In the genomic region with DNA sequence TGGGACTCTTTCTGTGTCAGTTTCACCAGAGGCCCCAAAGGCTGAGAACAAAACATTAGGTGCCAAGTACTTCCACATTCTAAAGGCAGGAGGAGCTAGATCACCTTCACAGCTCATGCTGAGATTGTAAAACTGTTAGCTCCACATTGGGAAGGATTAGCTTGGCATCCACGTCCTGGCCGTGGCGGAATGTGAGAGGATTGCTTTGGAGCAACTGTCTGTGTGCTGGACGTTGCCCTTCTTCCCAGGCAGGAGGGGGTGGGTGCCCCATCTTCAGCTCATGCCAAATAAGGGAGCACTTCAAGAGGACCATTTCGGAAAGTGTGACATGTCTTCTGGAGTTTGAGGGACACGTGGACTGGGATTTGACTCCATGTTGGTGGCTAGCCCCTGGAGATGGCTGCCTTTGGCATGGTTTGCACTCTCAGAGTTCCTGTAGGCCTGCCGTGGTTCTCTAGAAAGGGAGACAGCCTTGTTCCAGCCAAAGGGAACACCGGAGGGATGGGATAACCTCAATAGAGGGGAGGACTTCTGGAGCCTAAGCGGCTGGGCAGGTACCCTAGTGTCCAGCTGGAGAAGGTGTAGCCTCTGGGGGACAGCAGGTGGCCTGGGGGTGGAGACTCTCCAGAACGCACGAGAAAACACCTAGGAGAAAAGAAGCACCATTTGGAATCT, we compare ENCODE assay signal across 11 cellular contexts. TPM values are rescaled to one million over a fixed set of nuclear protein-coding genes. Genes with fewer than 3 reads are reported as not detected.
DNase-seq lines count a peak whose midpoint lies in the region; ATAC-seq and TF ChIP-seq lines count a peak whose summit lies in the region.
"Had no signal": no experiment of that assay in that cellular context is flagged by ENCODE, and none has a peak within 500 bp of the region (broad histone marks: within the 10 kb centered on the region; RNA-seq: fewer than 3 reads in every experiment).

No MANE protein-coding gene starts in this region.

- peak; percentile 51 for DNase-seq in MCF 10A (ENCODE audit: unreplicated experiment)
- no peak for DNase-seq in breast epithelium (ENCODE audit: low spot score in 2 of 2)
- DNase-seq in fibroblast of peridontal ligament (ENCODE audit: extremely low read depth) = peak; percentile 27
- DNase-seq in T-helper 1 cell = no peak
- no peak for DNase-seq in mesothelial cell of epicardium (ENCODE audit: low spot score in 2 of 2, unreplicated experiment in 2 of 2)
- DNase-seq: CD4-positive, CD25-positive, alpha-beta regulatory T cell; NCI-H2029 treated with DMSO at 0.1 percent for 48 hours had no signal

- H2AFZ ChIP-seq in OCI-LY3 (ENCODE audit: low read depth, low read length) = no peak overlapping the region

- H3K27me3 Mint-ChIP-seq in MCF 10A (ENCODE audit: insufficient read depth, unreplicated experiment) = no peaks in the 10 kb centered on the region
- no peaks in the 10 kb centered on the region for H3K27me3 Mint-ChIP-seq in mesothelial cell of epicardium (ENCODE audit: low read depth)

- H3K4me1 Mint-ChIP-seq in MCF 10A (ENCODE audit: insufficient read depth, unreplicated experiment) (no peaks in the 10 kb centered on the region), mesothelial cell of epicardium (no peaks in the 10 kb centered on the region)
- H3K4me1 Mint-ChIP-seq: CD4-positive, CD25-positive, alpha-beta regulatory T cell had no signal

- H3K4me1 ChIP-seq in breast epithelium (no peaks in the 10 kb centered on the region), OCI-LY3 (ENCODE audit: low read length) (no peaks in the 10 kb centered on the region)
- H3K4me1 ChIP-seq: vagina had no signal

- H3K4me3 ChIP-seq in breast epithelium = no peak overlapping the region
- no peak overlapping the region for H3K4me3 ChIP-seq in OCI-LY3 (ENCODE audit: low read length)
- H3K4me3 ChIP-seq: vagina had no signal

- H3K27ac Mint-ChIP-seq in MCF 10A (ENCODE audit: low read depth, unreplicated experiment) = no peak overlapping the region
- no peak overlapping the region for H3K27ac Mint-ChIP-seq in mesothelial cell of epicardium

- H3K36me3 ChIP-seq in breast epithelium = no peaks in the 10 kb centered on the region
- no peaks in the 10 kb centered on the region for H3K36me3 ChIP-seq in OCI-LY3 (replicated peaks; ENCODE audit: low read depth, low read length)
- H3K36me3 ChIP-seq: vagina had no signal

- intact Hi-C loops in MCF 10A (cut with micrococcal nuclease) (no loop called here), breast epithelium (cut with DNase I; ENCODE audit: low total_unique reads) (no loop called here)

- POLR2A ChIA-PET in MCF 10A (lab: Yijun Ruan, JAX) = interaction anchor here (0.9 kb wide), 1 partner anchor 19 kb away, joined by 3 read pairs; no protein-coding TSS in a partner anchor

- BruUV-seq in MCF 10A (replicated peaks; lab: Mats Ljungman, UMichigan) = no TSS peak

- H3K9me3 ChIP-seq in breast epithelium (no peaks in the 10 kb centered on the region), OCI-LY3 (ENCODE audit: insufficient read depth, low read length) (no peaks in the 10 kb centered on the region)
- H3K9me3 ChIP-seq: vagina had no signal

- H3K27ac ChIP-seq in breast epithelium (no peak overlapping the region), OCI-LY3 (ENCODE audit: low read length) (no peak overlapping the region)
- H3K27ac ChIP-seq: vagina had no signal

- TF ChIP-seq CTCF in MCF 10A (IDR thresholded peaks at IDR 0.05; ENCODE audit: unreplicated experiment) = peak; percentile 37
- TF ChIP-seq CTCF in breast epithelium (IDR thresholded peaks at IDR 0.05) = no peak
- peak; percentile 51 for TF ChIP-seq CTCF in OCI-LY3 (IDR thresholded peaks at IDR 0.05; ENCODE audit: low read depth, low read length)
- TF ChIP-seq CTCF in mesothelial cell of epicardium (IDR thresholded peaks at IDR 0.05; ENCODE audit: unreplicated experiment) = no peak

- ATAC-seq in GM21723 (IDR thresholded peaks at IDR 0.05; ENCODE audit: unreplicated experiment) (no peak), HG03025 (IDR thresholded peaks at IDR 0.05; ENCODE audit: low FRiP score, unreplicated experiment) (no peak)

- H3K4me3 Mint-ChIP-seq in MCF 10A (ENCODE audit: unreplicated experiment) = no peak overlapping the region
- H3K4me3 Mint-ChIP-seq in mesothelial cell of epicardium = no peak overlapping the region
- H3K4me3 Mint-ChIP-seq: CD4-positive, CD25-positive, alpha-beta regulatory T cell had no signal

- H3K27me3 ChIP-seq in breast epithelium = no peaks in the 10 kb centered on the region
- H3K27me3 ChIP-seq in OCI-LY3 (ENCODE audit: low read depth, low read length) = no peaks in the 10 kb centered on the region
- H3K27me3 ChIP-seq: vagina had no signal

- CTCF ChIA-PET in MCF 10A (lab: Yijun Ruan, JAX) = interaction anchor here (0.8 to 1.5 kb wide), 3 partner anchors 9 to 15 kb away, joined by 3 to 4 read pairs (median 3); no protein-coding TSS in a partner anchor

- no peak overlapping the region for H3K9ac ChIP-seq in OCI-LY3 (ENCODE audit: low read length)

- no peak for TF ChIP-seq POLR2A in breast epithelium (IDR thresholded peaks at IDR 0.05)

- H3K9me3 Mint-ChIP-seq in MCF 10A (ENCODE audit: unreplicated experiment) = no peaks in the 10 kb centered on the region
- no peaks in the 10 kb centered on the region for H3K9me3 Mint-ChIP-seq in mesothelial cell of epicardium
- H3K9me3 Mint-ChIP-seq: CD4-positive, CD25-positive, alpha-beta regulatory T cell had no signal

- no peaks in the 10 kb centered on the region for H4K20me1 ChIP-seq in OCI-LY3 (ENCODE audit: insufficient read depth, low read length)

- H3K36me3 Mint-ChIP-seq in MCF 10A (ENCODE audit: insufficient read depth, unreplicated experiment) (no peaks in the 10 kb centered on the region), mesothelial cell of epicardium (no peaks in the 10 kb centered on the region)
- H3K36me3 Mint-ChIP-seq: CD4-positive, CD25-positive, alpha-beta regulatory T cell had no signal

- peak overlapping the region; percentile 11; the same call in 1 of the 2 replicates for H3K4me2 ChIP-seq in OCI-LY3 (ENCODE audit: low read length)

- H3K79me2 ChIP-seq in OCI-LY3 (ENCODE audit: low read length) = no peaks in the 10 kb centered on the region

RNA-seq across cellular contexts. Expression of gene FMC1, which starts 19.9 kb away (rescaled TPM):
- total RNA-seq in MCF 10A (2022) = 11.8 and 11.9 TPM in 2 replicates
- total RNA-seq in breast epithelium = 10 to 100 TPM; 12.5 to 13.9 (median 13.5) TPM
- 10.4 to 14.7 TPM (median 10.7 TPM) in 3 replicates for total RNA-seq in mesothelial cell of epicardium

RNA-seq across cellular contexts. Expression of gene LUC7L2, which starts 38.5 kb away (rescaled TPM):
- total RNA-seq in MCF 10A (2022) = 138 and 145 TPM in 2 replicates
- 100 to 1,000 TPM in 1 of 3 donors, 10 to 100 TPM in 2; 77.3 to 108 (median 89.8) TPM for total RNA-seq in breast epithelium
- 137 to 145 TPM (median 142 TPM) in 3 replicates for total RNA-seq in mesothelial cell of epicardium

Comparison
In these comparisons a context has a peak if more than half of its experiments do, and no peak if none do; other contexts are left out.
1. DNase-seq: peak in MCF 10A (single experiment) and fibroblast of peridontal ligament (single experiment); none in breast epithelium (0 of 2), T-helper 1 cell (0 of 5) and mesothelial cell of epicardium (0 of 2).
2. CTCF ChIP-seq: peak in MCF 10A (single experiment) and OCI-LY3 (single experiment); none in breast epithelium (0 of 3) and mesothelial cell of epicardium (single experiment).